16 cellular contexts compared by ENCODE assay signal in the genomic region with DNA sequence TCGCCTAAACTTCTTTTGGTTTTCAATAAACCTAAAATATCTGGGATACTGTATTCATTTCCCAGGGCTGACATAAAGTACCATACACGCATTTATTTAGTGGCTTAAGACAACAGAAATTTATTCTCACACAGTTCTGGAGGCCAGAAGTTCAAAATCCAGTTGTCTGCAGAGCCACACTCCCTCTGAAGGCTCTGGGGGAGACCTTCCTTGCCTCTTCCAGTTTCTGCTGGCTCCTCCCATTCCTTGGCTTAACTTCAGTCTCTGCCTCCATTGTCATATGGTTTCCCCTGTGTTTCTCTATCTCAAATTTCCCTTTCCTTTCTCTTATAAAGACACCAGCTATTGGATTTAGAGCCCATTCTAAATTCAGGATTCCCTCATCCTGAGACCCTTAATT. TPM values are rescaled to one million over a fixed set of nuclear protein-coding genes. Genes with fewer than 3 reads are reported as not detected.
DNase-seq lines count a peak whose midpoint lies in the region; ATAC-seq, FAIRE-seq and TF ChIP-seq lines count a peak whose summit lies in the region.
"Had no signal": no experiment of that assay in that cellular context is flagged by ENCODE, and none has a peak within 500 bp of the region (broad histone marks: within the 10 kb centered on the region; RNA-seq: fewer than 3 reads in every experiment).

No MANE protein-coding gene starts in this region.

- H3K4me1 Mint-ChIP-seq in WTC11 (peaks cover 13% of the 10 kb centered on the region), immature natural killer cell (no peaks in the 10 kb centered on the region), HFFc6 (ENCODE audit: low read depth) (no peaks in the 10 kb centered on the region)
- H3K4me1 Mint-ChIP-seq: CD14-positive monocyte had no signal

- intact Hi-C loops in pancreas (cut with DNase I) (no loop called here), transverse colon (cut with DNase I; ENCODE audit: low total_unique reads) (no loop called here)

- H3K36me3 ChIP-seq in pancreas (no peaks in the 10 kb centered on the region), transverse colon (no peaks in the 10 kb centered on the region)

- no peak overlapping the region for H3K4me3 Mint-ChIP-seq in WTC11
- H3K4me3 Mint-ChIP-seq in immature natural killer cell: no peak overlapping the region
- no peak overlapping the region for H3K4me3 Mint-ChIP-seq in HFFc6
- H3K4me3 Mint-ChIP-seq: CD14-positive monocyte; CD8-positive, alpha-beta memory T cell had no signal

- CTCF ChIA-PET in WTC11 (lab: Charles Lee): no interaction called here

- TF ChIP-seq CTCF in WTC11 (IDR thresholded peaks at IDR 0.05): no peak
- TF ChIP-seq CTCF in pancreas (IDR thresholded peaks at IDR 0.05): no peak
- TF ChIP-seq CTCF in transverse colon (IDR thresholded peaks at IDR 0.05): no peak
- TF ChIP-seq CTCF in HFFc6 (IDR thresholded peaks at IDR 0.05): no peak

- H3K4me1 ChIP-seq in pancreas (peaks cover 13 to 17% (median 14%) of the 10 kb centered on the region in 3 donors), transverse colon (peaks cover 6 to 40% (median 14%) of the 10 kb centered on the region in 4 donors)
- H3K4me1 ChIP-seq: A549, Caco-2 had no signal

- POLR2A ChIA-PET in WTC11 (lab: Charles Lee): no interaction called here

- no peak for ATAC-seq in WTC11
- ATAC-seq in pancreas: peak; percentile 33 to 60 (median 42)
- ATAC-seq in activated naive CD4-positive, alpha-beta T cell treated with anti-CD3 and anti-CD28 coated beads, Interleukin-2, amount 50 U/mL, for 72 hours: no peak
- ATAC-seq: A549, HCT116 had no signal

- H3K36me3 Mint-ChIP-seq in WTC11 (no peaks in the 10 kb centered on the region), immature natural killer cell (no peaks in the 10 kb centered on the region), HFFc6 (ENCODE audit: low read depth) (no peaks in the 10 kb centered on the region)
- H3K36me3 Mint-ChIP-seq in activated naive CD4-positive, alpha-beta T cell treated with anti-CD3 and anti-CD28 coated beads, Interleukin-2, amount 50 U/mL, for 72 hours: no peaks in the 10 kb centered on the region
- H3K36me3 Mint-ChIP-seq: CD14-positive monocyte; CD8-positive, alpha-beta memory T cell had no signal

- H3K27me3 ChIP-seq in pancreas: no peaks in the 10 kb centered on the region
- H3K27me3 ChIP-seq in transverse colon: no peaks in the 10 kb centered on the region

- no peak for FAIRE-seq in pancreas (lab: Jason Lieb, UNC)
- FAIRE-seq: A549, H54 had no signal

- DNase-seq in WTC11 (ENCODE audit: low spot score): no peak
- DNase-seq in left kidney (ENCODE audit: low read depth, low spot score): peak; percentile 32
- no peak for DNase-seq in pancreas
- no peak for DNase-seq in transverse colon
- DNase-seq in immature natural killer cell: no peak
- no peak for DNase-seq in HFFc6
- no peak for DNase-seq in activated naive CD4-positive, alpha-beta T cell treated with anti-CD3 and anti-CD28 coated beads, Interleukin-2, amount 50 U/mL, for 72 hours (ENCODE audit: low spot score in 2 of 2)
- DNase-seq: Caco-2; CD8-positive, alpha-beta memory T cell; DND-41; GDM1 had no signal

- H3K9me3 Mint-ChIP-seq in WTC11 (peaks cover 9% of the 10 kb centered on the region), immature natural killer cell (no peaks in the 10 kb centered on the region), HFFc6 (peaks cover 16% of the 10 kb centered on the region)
- peaks cover 0 to 5% of the 10 kb centered on the region in 2 donors for H3K9me3 Mint-ChIP-seq in activated naive CD4-positive, alpha-beta T cell treated with anti-CD3 and anti-CD28 coated beads, Interleukin-2, amount 50 U/mL, for 72 hours
- H3K9me3 Mint-ChIP-seq: CD8-positive, alpha-beta memory T cell had no signal

- in situ Hi-C loops in transverse colon (cut with MboI; ENCODE audit: low pct_ligation_motif_present in 1 of 4, low pct_unique_long_range_greater_than_20kb in 1 of 4, low sequenced_read_pairs in 3 of 4): no loop called here

- peak overlapping the region in 2 of 4 donors; percentile 36 to 43 for H3K27ac ChIP-seq in pancreas
- peak overlapping the region; percentile 24 to 71 (median 61) for H3K27ac ChIP-seq in transverse colon
- H3K27ac ChIP-seq: A549, HL-60 had no signal

- TF ChIP-seq EP300 in transverse colon (IDR thresholded peaks at IDR 0.05; ENCODE audit: low read depth): no peak

- H3K9me3 ChIP-seq in pancreas (no peaks in the 10 kb centered on the region), transverse colon (no peaks in the 10 kb centered on the region)
- H3K9me3 ChIP-seq: A549, Caco-2 had no signal

- no peaks in the 10 kb centered on the region for H3K27me3 Mint-ChIP-seq in WTC11 (ENCODE audit: low read depth)
- peaks cover 2 to 4% (median 2%) of the 10 kb centered on the region in 3 donors for H3K27me3 Mint-ChIP-seq in immature natural killer cell (ENCODE audit: low read depth in 3 of 3)
- no peaks in the 10 kb centered on the region; the same call in 1 of the 2 replicates for H3K27me3 Mint-ChIP-seq in HFFc6 (ENCODE audit: insufficient read depth)
- H3K27me3 Mint-ChIP-seq: CD8-positive, alpha-beta memory T cell had no signal

- H3K27ac Mint-ChIP-seq in WTC11 (peak overlapping the region; percentile 53), immature natural killer cell (no peak overlapping the region), HFFc6 (no peak overlapping the region)
- H3K27ac Mint-ChIP-seq in activated naive CD4-positive, alpha-beta T cell treated with anti-CD3 and anti-CD28 coated beads, Interleukin-2, amount 50 U/mL, for 72 hours: no peak overlapping the region

- no peak overlapping the region for H3K4me3 ChIP-seq in pancreas
- no peak overlapping the region for H3K4me3 ChIP-seq in transverse colon
- H3K4me3 ChIP-seq: A549 had no signal

- WGBS in pancreas, 2 donors: 48 to 61% methylated on average over 2 of the region's 2 CpGs
- WGBS in transverse colon (ENCODE audit: low coverage in 1 of 2), 2 donors: 69 to 72% methylated on average over 2 of the region's 2 CpGs

- no peak for TF ChIP-seq POLR2A in transverse colon (IDR thresholded peaks at IDR 0.05)

TF ChIP-seq in WTC11, 78 proteins besides CTCF, POLR2A, EP300 and RAD21 (continues in another document):
- no peak for TF ChIP-seq SOX15 (CRISPR knock-in tag; IDR thresholded peaks at IDR 0.05)
- no peak for TF ChIP-seq TEAD4 (CRISPR knock-in tag; IDR thresholded peaks at IDR 0.05)
- TF ChIP-seq ZNF425 (CRISPR knock-in tag; conservative IDR thresholded peaks at IDR 0.05): no peak
- no peak for TF ChIP-seq KAT7 (CRISPR knock-in tag; IDR thresholded peaks at IDR 0.05; ENCODE audit: borderline replicate concordance)
- no peak for TF ChIP-seq ZBTB43 (CRISPR knock-in tag; IDR thresholded peaks at IDR 0.05)
- TF ChIP-seq ESRRA (CRISPR knock-in tag; IDR thresholded peaks at IDR 0.05; ENCODE audit: borderline replicate concordance): no peak
- TF ChIP-seq JAZF1 (CRISPR knock-in tag; IDR thresholded peaks at IDR 0.05): no peak
- TF ChIP-seq IRF2 (CRISPR knock-in tag; IDR thresholded peaks at IDR 0.05; ENCODE audit: borderline replicate concordance, low read depth): no peak
- TF ChIP-seq ERG (CRISPR knock-in tag; IDR thresholded peaks at IDR 0.05): no peak

RNA-seq across cellular contexts. Expression of gene NR3C2, which starts 44.4 kb away (rescaled TPM):
- total RNA-seq in WTC11 (2021): 2.6 to 3.6 TPM (median 2.8 TPM) in 3 replicates
- total RNA-seq in pancreas: 10 to 100 TPM in 5 of 6 donors, 1 to 10 TPM in 1; 8.3 to 15.7 (median 12.8) TPM
- polyA plus RNA-seq in pancreas: 1 to 10 TPM; 2.5 to 3.6 TPM
- total RNA-seq in transverse colon: 100 to 1,000 TPM in 3 of 4 donors, 10 to 100 TPM in 1; 55.5 to 147 (median 125) TPM
- polyA plus RNA-seq in immature natural killer cell: 1 to 10 TPM; 1.0 to 1.2 (median 1.1) TPM
- total RNA-seq in HFFc6 (2021; fragmentation: NEBNext Ultra II Directional; extraction: Animal tissue kit (Norgen Biotek cat#: 25700)): under 1 TPM; 0.07 to 0.26 (median 0.11) TPM
- total RNA-seq in activated naive CD4-positive, alpha-beta T cell treated with anti-CD3 and anti-CD28 coated beads, Interleukin-2, amount 50 U/mL, for 72 hours: 1 to 10 TPM; 6.0 to 7.1 TPM

Comparison
In these comparisons a context has a peak if more than half of its experiments do, and no peak if none do; other contexts are left out.
1. ATAC-seq: peak in pancreas (4 of 4); none in WTC11 (single experiment) and activated naive CD4-positive, alpha-beta T cell treated with anti-CD3 and anti-CD28 coated beads, Interleukin-2, amount 50 U/mL, for 72 hours (0 of 2).